Comparison of ENCODE assay signal across 21 cellular contexts in the genomic region with DNA sequence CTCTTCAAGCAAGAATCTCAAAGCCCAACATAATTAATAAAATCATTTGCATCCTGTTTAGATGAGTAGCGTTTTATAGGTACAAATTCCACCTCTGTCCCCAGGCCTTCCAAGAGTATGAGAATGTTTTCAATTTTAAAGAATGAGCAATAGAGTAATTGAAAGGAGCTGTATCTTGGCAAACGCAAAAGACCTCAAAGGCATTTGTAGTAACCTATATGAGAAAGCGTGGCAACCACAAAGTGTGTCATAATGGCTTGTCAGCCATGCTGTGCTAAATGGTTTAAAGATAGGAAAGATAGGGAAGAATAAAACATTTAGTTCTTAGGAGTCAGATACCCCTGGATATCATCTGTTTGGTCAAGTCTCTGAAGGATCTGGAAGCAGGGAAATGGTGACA.
A peak's percentile ranks its signal among the peaks of the same experiment; 100 is the strongest.
DNase-seq lines count a peak whose midpoint lies in the region; TF ChIP-seq lines count a peak whose summit lies in the region.
"Had no signal": no experiment of that assay in that cellular context is flagged by ENCODE, and none has a peak within 500 bp of the region (broad histone marks: within the 10 kb centered on the region; RNA-seq: fewer than 3 reads in every experiment).

No MANE protein-coding gene starts in this region.

- H3K36me3 ChIP-seq in GM23248 (ENCODE audit: low read depth) (no peaks in the 10 kb centered on the region), ovary (no peaks in the 10 kb centered on the region)

- no peaks in the 10 kb centered on the region for H4K20me1 ChIP-seq in GM23248 (ENCODE audit: insufficient read depth)

- no peaks in the 10 kb centered on the region for H3K27me3 Mint-ChIP-seq in progenitor cell of endocrine pancreas
- peaks cover 3% of the 10 kb centered on the region for H3K27me3 Mint-ChIP-seq in activated naive CD4-positive, alpha-beta T cell treated with anti-CD3 and anti-CD28 coated beads, Interleukin-2, amount 10 ng/mL, durations not matched to agents 7 days and 5 days

- H2AFZ ChIP-seq in GM23248: no peak overlapping the region

- 48 to 52% methylated on average over 3 of the region's 3 CpGs for WGBS in GM23248 (ENCODE audit: low coverage in 1 of 2, low lambda C conversion rate in 2 of 2, missing lambda C conversion rate in 2 of 2), 2 experiments
- 94 to 97% (median 96%) methylated on average over 3 of the region's 3 CpGs for whole genome bisulfite sequencing in ovary, 3 donors

- no peaks in the 10 kb centered on the region for H3K79me2 ChIP-seq in GM23248 (ENCODE audit: insufficient read depth)

- no peak for TF ChIP-seq CTCF in AG10803 (conservative IDR thresholded peaks at IDR 0.05; ENCODE audit: low read length)
- no peak for TF ChIP-seq CTCF in ovary (IDR thresholded peaks at IDR 0.05)
- TF ChIP-seq CTCF in progenitor cell of endocrine pancreas (IDR thresholded peaks at IDR 0.05; ENCODE audit: unreplicated experiment): no peak

- no peak for TF ChIP-seq POLR2A in ovary (IDR thresholded peaks at IDR 0.05)

- CTCF ChIA-PET in activated naive CD4-positive, alpha-beta T cell treated with anti-CD3 and anti-CD28 coated beads, Interleukin-2, amount 10 ng/mL, durations not matched to agents 7 days and 5 days (lab: Charles Lee): no interaction called here

- H3K4me2 ChIP-seq in GM23248 (ENCODE audit: unreplicated experiment): no peak overlapping the region
- H3K4me2 ChIP-seq: A549 had no signal

- no peaks in the 10 kb centered on the region for H3K9me2 ChIP-seq in GM23248 (ENCODE audit: insufficient read depth)

- H3K27me3 ChIP-seq in GM23248 (replicated peaks; ENCODE audit: insufficient read depth) (peaks cover 6% of the 10 kb centered on the region; the same call in 1 of the 2 replicates), ovary (no peaks in the 10 kb centered on the region)

- H3K27ac ChIP-seq in GM23248 (no peak overlapping the region), ovary (no peak overlapping the region)
- H3K27ac ChIP-seq: A549, RWPE1 had no signal

- H3K9me3 ChIP-seq in GM23248 (ENCODE audit: low read depth) (no peaks in the 10 kb centered on the region), ovary (no peaks in the 10 kb centered on the region)

- in situ Hi-C loops in GM23248 (cut with MboI): no loop called here

- peaks cover 26% of the 10 kb centered on the region for H3K36me3 Mint-ChIP-seq in progenitor cell of endocrine pancreas (ENCODE audit: insufficient read depth)
- H3K36me3 Mint-ChIP-seq in activated naive CD4-positive, alpha-beta T cell treated with anti-CD3 and anti-CD28 coated beads, Interleukin-2, amount 10 ng/mL, durations not matched to agents 7 days and 5 days: no peaks in the 10 kb centered on the region
- H3K36me3 Mint-ChIP-seq: CD14-positive monocyte had no signal

- H3K4me3 ChIP-seq in AG10803 (ENCODE audit: low read length) (no peak overlapping the region), GM23248 (no peak overlapping the region), skeletal muscle cell (ENCODE audit: low read depth, low read length) (no peak overlapping the region), ovary (no peak overlapping the region)
- H3K4me3 ChIP-seq: A549 had no signal

- H3K4me3 Mint-ChIP-seq in progenitor cell of endocrine pancreas (ENCODE audit: low read depth): no peak overlapping the region
- no peak overlapping the region for H3K4me3 Mint-ChIP-seq in activated naive CD4-positive, alpha-beta T cell treated with anti-CD3 and anti-CD28 coated beads, Interleukin-2, amount 10 ng/mL, durations not matched to agents 7 days and 5 days
- H3K4me3 Mint-ChIP-seq: CD14-positive monocyte, HFFc6 had no signal

- no peaks in the 10 kb centered on the region for H3K9me3 Mint-ChIP-seq in progenitor cell of endocrine pancreas (ENCODE audit: low read depth)
- H3K9me3 Mint-ChIP-seq in activated naive CD4-positive, alpha-beta T cell treated with anti-CD3 and anti-CD28 coated beads, Interleukin-2, amount 10 ng/mL, durations not matched to agents 7 days and 5 days: no peaks in the 10 kb centered on the region

- H3K4me1 Mint-ChIP-seq in progenitor cell of endocrine pancreas (ENCODE audit: low read depth): no peaks in the 10 kb centered on the region
- no peaks in the 10 kb centered on the region for H3K4me1 Mint-ChIP-seq in activated naive CD4-positive, alpha-beta T cell treated with anti-CD3 and anti-CD28 coated beads, Interleukin-2, amount 10 ng/mL, durations not matched to agents 7 days and 5 days
- H3K4me1 Mint-ChIP-seq: CD14-positive monocyte had no signal

- H3K27ac Mint-ChIP-seq in progenitor cell of endocrine pancreas: no peak overlapping the region
- no peak overlapping the region for H3K27ac Mint-ChIP-seq in activated naive CD4-positive, alpha-beta T cell treated with anti-CD3 and anti-CD28 coated beads, Interleukin-2, amount 10 ng/mL, durations not matched to agents 7 days and 5 days
- H3K27ac Mint-ChIP-seq: CD14-positive monocyte, HFFc6 had no signal

- intact Hi-C loops in ovary (cut with DNase I): no loop called here

- H3F3A ChIP-seq in GM23248 (ENCODE audit: insufficient read depth): no peaks in the 10 kb centered on the region; the same call in 1 of the 2 replicates

- H3K4me1 ChIP-seq in GM23248 (ENCODE audit: insufficient read depth): no peaks in the 10 kb centered on the region
- no peaks in the 10 kb centered on the region for H3K4me1 ChIP-seq in ovary (ENCODE audit: insufficient read depth)
- H3K4me1 ChIP-seq: A549 had no signal

- H3K9ac ChIP-seq in GM23248: no peak overlapping the region

- TF ChIP-seq EP300 in ovary (IDR thresholded peaks at IDR 0.05): no peak

- DNase-seq in AG10803 (ENCODE audit: low read depth) (peak; percentile 33), GM23248 (peak; percentile 44), amniotic epithelial cell (ENCODE audit: low read depth) (peak; percentile 1), skeletal muscle cell (ENCODE audit: low read depth) (peak; percentile 14), ovary (no peak), progenitor cell of endocrine pancreas (ENCODE audit: low spot score, unreplicated experiment) (no peak)
- no peak for DNase-seq in activated naive CD4-positive, alpha-beta T cell treated with anti-CD3 and anti-CD28 coated beads, Interleukin-2, amount 10 ng/mL, durations not matched to agents 7 days and 5 days
- DNase-seq: AML-193, DND-41, GF-D8, HFFc6, KG1, NCI-H1417 treated with DMSO at 0.1 percent for 48 hours, NCI-H187 treated with DMSO at 0.1 percent for 48 hours, NCI-H226, NCI-H524, PC-3, SIG-M5 had no signal

Comparison
In these comparisons a context has a peak if more than half of its experiments do, and no peak if none do; other contexts are left out.
1. DNase-seq: peak in AG10803 (single experiment), GM23248 (single experiment), amniotic epithelial cell (single experiment) and skeletal muscle cell (single experiment); none in ovary (0 of 5), progenitor cell of endocrine pancreas (single experiment) and activated naive CD4-positive, alpha-beta T cell treated with anti-CD3 and anti-CD28 coated beads, Interleukin-2, amount 10 ng/mL, durations not matched to agents 7 days and 5 days (single experiment).